1 cellular context compared by ENCODE assay signal in genomic region chr17:64506576-64507417, GRCh38.
TF ChIP-seq lines count a peak whose summit lies in the region.

Gene CEP95, plus strand, starts transcription at chr17:64506977. Its CDS starts 121 bp downstream, at chr17:64507098.

TF ChIP-seq in HepG2, 621 proteins besides CTCF, POLR2A, EP300 and RAD21 (continued from another document and continues in another):
- peak; percentile 48; the same call in 1 of the 2 replicates for TF ChIP-seq MLXIP (CRISPR knock-in tag; IDR thresholded peaks at IDR 0.05; ENCODE audit: borderline replicate concordance)
- peak; percentile 92 for TF ChIP-seq THAP9 (CRISPR knock-in tag; IDR thresholded peaks at IDR 0.05; ENCODE audit: borderline replicate concordance)
- TF ChIP-seq ZNF318 (CRISPR knock-in tag; IDR thresholded peaks at IDR 0.05): no peak
- TF ChIP-seq ISL2 (CRISPR knock-in tag; IDR thresholded peaks at IDR 0.05): peak; percentile 30
- TF ChIP-seq ZNF549 (CRISPR knock-in tag; IDR thresholded peaks at IDR 0.05): 0 out of 2 replicates have a peak, but pooled peaks have one; percentile 19
- 0 out of 2 replicates have a peak, but pooled peaks have one; percentile 12 for TF ChIP-seq ZNF710 (CRISPR knock-in tag; IDR thresholded peaks at IDR 0.05; ENCODE audit: borderline replicate concordance)
- no peak for TF ChIP-seq MATR3 (CRISPR knock-in tag; IDR thresholded peaks at IDR 0.05)
- no peak for TF ChIP-seq CHD4 (IDR thresholded peaks at IDR 0.05; ENCODE audit: borderline replicate concordance, low read length)
- peak; percentile 45; the same call in 1 of the 2 replicates for TF ChIP-seq ZNF205 (CRISPR knock-in tag; IDR thresholded peaks at IDR 0.05)
- peak; percentile 92 for TF ChIP-seq ZNF333 (CRISPR knock-in tag; IDR thresholded peaks at IDR 0.05; ENCODE audit: borderline replicate concordance)
- TF ChIP-seq SNAI1 (CRISPR knock-in tag; IDR thresholded peaks at IDR 0.05; ENCODE audit: borderline replicate concordance): peak; percentile 66; the same call in 1 of the 2 replicates
- TF ChIP-seq NR0B2 (CRISPR knock-in tag; IDR thresholded peaks at IDR 0.05): peak; percentile 98
- TF ChIP-seq RBAK (CRISPR knock-in tag; IDR thresholded peaks at IDR 0.05): no peak; the same call in 1 of the 2 replicates
- TF ChIP-seq CREM (IDR thresholded peaks at IDR 0.05): peak; percentile 95
- peak; percentile 70 for TF ChIP-seq CREM (CRISPR knock-in tag; IDR thresholded peaks at IDR 0.05)
- no peak for TF ChIP-seq SP140L (CRISPR knock-in tag; IDR thresholded peaks at IDR 0.05; ENCODE audit: borderline replicate concordance)
- peak; percentile 85; the same call in 1 of the 2 replicates for TF ChIP-seq E2F2 (CRISPR knock-in tag; IDR thresholded peaks at IDR 0.05; ENCODE audit: borderline replicate concordance)
- TF ChIP-seq CSRNP1 (CRISPR knock-in tag; IDR thresholded peaks at IDR 0.05): no peak; the same call in 1 of the 2 replicates
- no peak; the same call in 1 of the 2 replicates for TF ChIP-seq ZNF138 (CRISPR knock-in tag; IDR thresholded peaks at IDR 0.05; ENCODE audit: low read depth)
- TF ChIP-seq HOMEZ (CRISPR knock-in tag; IDR thresholded peaks at IDR 0.05; ENCODE audit: low read depth): no peak; the same call in 1 of the 2 replicates
- peak; percentile 89 for TF ChIP-seq ZNF841 (CRISPR knock-in tag; IDR thresholded peaks at IDR 0.05; ENCODE audit: borderline replicate concordance)
- TF ChIP-seq HOXD1 (CRISPR knock-in tag; IDR thresholded peaks at IDR 0.05): peak; percentile 88
- TF ChIP-seq RXRA (CRISPR knock-in tag; IDR thresholded peaks at IDR 0.05): peak; percentile 77
- 0 out of 2 replicates have a peak, but pooled peaks have one; percentile 2 for TF ChIP-seq KDM6A (CRISPR knock-in tag; IDR thresholded peaks at IDR 0.05; ENCODE audit: low read depth)
- peak; percentile 93 for TF ChIP-seq CENPT (CRISPR knock-in tag; IDR thresholded peaks at IDR 0.05; ENCODE audit: low read depth)
- TF ChIP-seq ZNF770 (CRISPR knock-in tag; IDR thresholded peaks at IDR 0.05): peak; percentile 37; the same call in 1 of the 2 replicates
- TF ChIP-seq LCORL (IDR thresholded peaks at IDR 0.05): no peak
- TF ChIP-seq LCORL (CRISPR knock-in tag; IDR thresholded peaks at IDR 0.05): peak; percentile 49; the same call in 1 of the 2 replicates
